Comparison of ENCODE assay signal across 24 cellular contexts in the genomic region with DNA sequence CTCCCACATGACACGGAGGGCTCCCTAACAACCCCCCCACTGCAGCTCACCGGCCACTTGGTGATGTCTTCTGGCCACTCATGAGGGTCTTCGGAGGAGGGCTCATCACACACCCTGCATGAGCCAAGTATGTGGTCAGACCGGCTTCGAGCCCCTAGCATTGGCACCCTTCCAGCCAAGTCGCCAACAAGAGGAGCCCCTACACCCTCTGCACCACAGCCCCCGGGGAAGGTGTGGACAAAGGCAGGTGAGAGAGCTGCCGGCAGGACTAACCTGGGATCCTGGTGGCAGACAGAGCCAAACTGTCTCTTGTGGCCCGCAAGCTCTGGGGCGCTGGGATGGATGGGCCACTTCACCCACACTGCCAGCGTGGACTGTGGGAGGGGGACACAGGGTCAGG. TPM values are rescaled to one million over a fixed set of nuclear protein-coding genes. Genes with fewer than 3 reads are reported as not detected.
"Had no signal": no experiment of that assay in that cellular context is flagged by ENCODE, and none has a peak within 500 bp of the region (broad histone marks: within the 10 kb centered on the region; RNA-seq: fewer than 3 reads in every experiment).

No MANE protein-coding gene starts in this region.

- H3K27me3 ChIP-seq: brain microvascular endothelial cell, cardiac muscle cell, MG63 had no signal

- DNase-seq: activated B cell treated with CpG ODN at 0.5 μM for 24 hours; activated CD4-positive, alpha-beta T cell treated with anti-CD3 and anti-CD28 coated beads for 1 hour; activated CD4-positive, alpha-beta T cell treated with anti-CD3 and anti-CD28 coated beads, Interleukin-2, amount 10 ng/mL, durations not matched to agents 24 days and 14 days; activated CD4-positive, alpha-beta T cell treated with anti-CD3 and anti-CD28 coated beads, Interleukin-2, amount 50 U/mL, for 48 hours; activated CD8-positive, alpha-beta memory T cell treated with anti-CD3 and anti-CD28 coated beads, Interleukin-2, amount 10 ng/mL, durations not matched to agents 7 days and 5 days; activated effector memory CD4-positive, alpha-beta T cell treated with anti-CD3 and anti-CD28 coated beads, Interleukin-2, amount 50 U/mL, for 16 hours; activated naive CD4-positive, alpha-beta T cell treated with Interleukin-2 at 50 U/mL for 16 hours; activated T-cell treated with anti-CD3 and anti-CD28 coated beads, Interleukin-2, amount 50 U/mL, for 24 hours; brain microvascular endothelial cell; MG63; MV-4-11; NCI-H1092 treated with DMSO at 0.1 percent for 48 hours; NCI-H1436; NCI-H1694 treated with DMSO at 0.1 percent for 48 hours; NCI-H2029 treated with DMSO at 0.1 percent for 48 hours; NCI-H446; NCI-H524; SIG-M5; T-helper 17 cell; T-helper 9 cell had no signal

- H3K9me3 Mint-ChIP-seq: activated B cell treated with CpG ODN at 0.5 μM for 24 hours; activated CD4-positive, alpha-beta T cell treated with anti-CD3 and anti-CD28 coated beads, Interleukin-2, amount 10 ng/mL, durations not matched to agents 24 days and 14 days; activated naive CD4-positive, alpha-beta T cell treated with anti-CD3 and anti-CD28 coated beads, Interleukin-2, amount 50 U/mL, for 72 hours; activated T-cell treated with anti-CD3 and anti-CD28 coated beads, Interleukin-2, amount 50 U/mL, for 24 hours; IgD-negative memory B cell had no signal

- H3K4me3 ChIP-seq: cardiac muscle cell, MG63 had no signal

- H3K4me1 Mint-ChIP-seq: activated B cell treated with CpG ODN at 0.5 μM for 24 hours had no signal

- H3K27me3 Mint-ChIP-seq: activated B cell treated with CpG ODN at 0.5 μM for 24 hours; activated CD4-positive, alpha-beta T cell treated with anti-CD3 and anti-CD28 coated beads, Interleukin-2, amount 10 ng/mL, durations not matched to agents 24 days and 14 days; activated CD8-positive, alpha-beta memory T cell treated with anti-CD3 and anti-CD28 coated beads, Interleukin-2, amount 10 ng/mL, durations not matched to agents 7 days and 5 days; activated T-cell treated with anti-CD3 and anti-CD28 coated beads, Interleukin-2, amount 50 U/mL, for 24 hours; IgD-negative memory B cell; T-helper 17 cell had no signal

- H3K36me3 Mint-ChIP-seq: activated naive CD4-positive, alpha-beta T cell treated with anti-CD3 and anti-CD28 coated beads, Interleukin-2, amount 50 U/mL, for 72 hours; IgD-negative memory B cell had no signal

- H3K27ac ChIP-seq: brain microvascular endothelial cell, cardiac muscle cell, KMS-11 had no signal

- H3K4me2 ChIP-seq: KMS-11 had no signal

- H3K9me3 ChIP-seq: MG63 had no signal

- ATAC-seq: activated CD8-positive, alpha-beta memory T cell treated with anti-CD3 and anti-CD28 coated beads, Interleukin-2, amount 10 ng/mL, durations not matched to agents 7 days and 5 days; activated naive CD4-positive, alpha-beta T cell treated with anti-CD3 and anti-CD28 coated beads, Interleukin-2, amount 50 U/mL, for 72 hours; T-helper 17 cell had no signal

- H3K27ac Mint-ChIP-seq: activated B cell treated with CpG ODN at 0.5 μM for 24 hours; activated CD4-positive, alpha-beta T cell treated with anti-CD3 and anti-CD28 coated beads, Interleukin-2, amount 10 ng/mL, durations not matched to agents 24 days and 14 days; activated CD8-positive, alpha-beta memory T cell treated with anti-CD3 and anti-CD28 coated beads, Interleukin-2, amount 10 ng/mL, durations not matched to agents 7 days and 5 days; activated naive CD4-positive, alpha-beta T cell treated with anti-CD3 and anti-CD28 coated beads, Interleukin-2, amount 50 U/mL, for 72 hours; activated T-cell treated with anti-CD3 and anti-CD28 coated beads, Interleukin-2, amount 50 U/mL, for 24 hours; T-helper 17 cell had no signal

- H3K4me3 Mint-ChIP-seq: activated B cell treated with CpG ODN at 0.5 μM for 24 hours; activated CD4-positive, alpha-beta T cell treated with anti-CD3 and anti-CD28 coated beads, Interleukin-2, amount 10 ng/mL, durations not matched to agents 24 days and 14 days; activated CD8-positive, alpha-beta memory T cell treated with anti-CD3 and anti-CD28 coated beads, Interleukin-2, amount 10 ng/mL, durations not matched to agents 7 days and 5 days; activated T-cell treated with anti-CD3 and anti-CD28 coated beads, Interleukin-2, amount 50 U/mL, for 24 hours; IgD-negative memory B cell; T-helper 17 cell had no signal

RNA-seq across cellular contexts. Expression of a gene that starts 12.3 kb away (rescaled TPM):
- polyA plus RNA-seq: IgD-negative memory B cell had no signal
